Comparison of ENCODE assay signal across 9 cellular contexts in the genomic region with DNA sequence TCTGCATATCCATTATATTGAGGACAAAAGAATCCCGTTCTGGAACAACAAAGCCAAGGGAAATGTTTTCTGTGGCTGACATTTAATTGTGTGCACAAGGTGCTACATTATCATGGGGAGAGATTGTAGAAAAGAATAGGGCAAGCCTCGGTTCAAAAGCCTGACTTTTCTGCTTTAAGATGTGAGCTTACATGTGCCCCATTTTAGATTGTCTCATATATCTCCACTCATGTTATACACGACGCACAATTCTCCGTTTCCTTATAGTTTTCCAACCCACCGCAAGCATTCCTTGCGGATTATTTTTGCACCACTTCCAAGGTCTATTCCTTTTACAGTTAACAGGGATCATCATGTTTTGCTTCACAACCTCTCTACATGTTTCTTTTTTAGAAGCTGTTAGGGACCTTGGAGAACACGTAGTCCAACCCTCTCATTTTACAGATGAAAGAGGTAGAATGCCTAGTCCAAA.
DNase-seq lines count a peak whose midpoint lies in the region; ATAC-seq and TF ChIP-seq lines count a peak whose summit lies in the region.
"Had no signal": no experiment of that assay in that cellular context is flagged by ENCODE, and none has a peak within 500 bp of the region (broad histone marks: within the 10 kb centered on the region; RNA-seq: fewer than 3 reads in every experiment).

No MANE protein-coding gene starts in this region.

- TF ChIP-seq POLR2A in suprapubic skin (IDR thresholded peaks at IDR 0.05) = no peak

- no peak for TF ChIP-seq CTCF in suprapubic skin (IDR thresholded peaks at IDR 0.05)

- peak overlapping the region; percentile 62 for H3K4me3 Mint-ChIP-seq in activated CD4-positive, alpha-beta T cell treated with anti-CD3 and anti-CD28 coated beads, Interleukin-2, amount 10 ng/mL, durations not matched to agents 24 days and 14 days
- peak overlapping the region; percentile 68 for H3K4me3 Mint-ChIP-seq in activated T-helper 2 cell treated with anti-CD3 and anti-CD28 coated beads, Interferon-gamma antibody, Interleukin-2, Interleukin-4, amounts not matched to agents 10 μg/mL and 5 μg/mL and 100 μg/mL, durations not matched to agents 14 hours and 24 hours and 36 hours (ENCODE audit: low read depth)
- peak overlapping the region; percentile 74 for H3K4me3 Mint-ChIP-seq in memory B cell

- peaks cover 28% of the 10 kb centered on the region for H3K4me1 Mint-ChIP-seq in activated CD4-positive, alpha-beta T cell treated with anti-CD3 and anti-CD28 coated beads, Interleukin-2, amount 10 ng/mL, durations not matched to agents 24 days and 14 days
- H3K4me1 Mint-ChIP-seq in activated T-helper 2 cell treated with anti-CD3 and anti-CD28 coated beads, Interferon-gamma antibody, Interleukin-2, Interleukin-4, amounts not matched to agents 10 μg/mL and 5 μg/mL and 100 μg/mL, durations not matched to agents 14 hours and 24 hours and 36 hours (ENCODE audit: low read depth) = peaks cover 36% of the 10 kb centered on the region
- H3K4me1 Mint-ChIP-seq in memory B cell = peaks cover 3% of the 10 kb centered on the region

- H3K36me3 ChIP-seq in suprapubic skin = no peaks in the 10 kb centered on the region

- H3K9me3 ChIP-seq in suprapubic skin = no peaks in the 10 kb centered on the region
- H3K9me3 ChIP-seq: body of pancreas had no signal

- no peak for ATAC-seq in memory B cell (ENCODE audit: low read depth)
- ATAC-seq in GM21786 (IDR thresholded peaks at IDR 0.05; ENCODE audit: unreplicated experiment) = no peak

- 46% methylated on average over 8 of the region's 8 CpGs for WGBS in suprapubic skin

- H3K27me3 ChIP-seq in suprapubic skin = no peaks in the 10 kb centered on the region
- H3K27me3 ChIP-seq: body of pancreas had no signal

- H3K36me3 Mint-ChIP-seq in activated CD4-positive, alpha-beta T cell treated with anti-CD3 and anti-CD28 coated beads, Interleukin-2, amount 10 ng/mL, durations not matched to agents 24 days and 14 days (ENCODE audit: low read depth) = no peaks in the 10 kb centered on the region
- H3K36me3 Mint-ChIP-seq in activated T-helper 2 cell treated with anti-CD3 and anti-CD28 coated beads, Interferon-gamma antibody, Interleukin-2, Interleukin-4, amounts not matched to agents 10 μg/mL and 5 μg/mL and 100 μg/mL, durations not matched to agents 14 hours and 24 hours and 36 hours (ENCODE audit: low read depth) = no peaks in the 10 kb centered on the region
- no peaks in the 10 kb centered on the region for H3K36me3 Mint-ChIP-seq in memory B cell

- H3K4me3 ChIP-seq in suprapubic skin = peak overlapping the region; percentile 67

- H3K27me3 Mint-ChIP-seq in activated CD4-positive, alpha-beta T cell treated with anti-CD3 and anti-CD28 coated beads, Interleukin-2, amount 10 ng/mL, durations not matched to agents 24 days and 14 days = peaks cover 28% of the 10 kb centered on the region
- peaks cover 17% of the 10 kb centered on the region for H3K27me3 Mint-ChIP-seq in activated T-helper 2 cell treated with anti-CD3 and anti-CD28 coated beads, Interferon-gamma antibody, Interleukin-2, Interleukin-4, amounts not matched to agents 10 μg/mL and 5 μg/mL and 100 μg/mL, durations not matched to agents 14 hours and 24 hours and 36 hours (ENCODE audit: low read depth)
- H3K27me3 Mint-ChIP-seq in memory B cell = peaks cover 22% of the 10 kb centered on the region

- TF ChIP-seq EP300 in suprapubic skin (IDR thresholded peaks at IDR 0.05) = no peak

- H3K27ac ChIP-seq in suprapubic skin = peak overlapping the region; percentile 85

- no peaks in the 10 kb centered on the region for H3K9me3 Mint-ChIP-seq in activated CD4-positive, alpha-beta T cell treated with anti-CD3 and anti-CD28 coated beads, Interleukin-2, amount 10 ng/mL, durations not matched to agents 24 days and 14 days
- no peaks in the 10 kb centered on the region for H3K9me3 Mint-ChIP-seq in activated T-helper 2 cell treated with anti-CD3 and anti-CD28 coated beads, Interferon-gamma antibody, Interleukin-2, Interleukin-4, amounts not matched to agents 10 μg/mL and 5 μg/mL and 100 μg/mL, durations not matched to agents 14 hours and 24 hours and 36 hours
- H3K9me3 Mint-ChIP-seq in memory B cell = no peaks in the 10 kb centered on the region

- H3K4me1 ChIP-seq in suprapubic skin = peaks cover 23% of the 10 kb centered on the region

- H3K27ac Mint-ChIP-seq in activated CD4-positive, alpha-beta T cell treated with anti-CD3 and anti-CD28 coated beads, Interleukin-2, amount 10 ng/mL, durations not matched to agents 24 days and 14 days = no peak overlapping the region
- H3K27ac Mint-ChIP-seq in activated T-helper 2 cell treated with anti-CD3 and anti-CD28 coated beads, Interferon-gamma antibody, Interleukin-2, Interleukin-4, amounts not matched to agents 10 μg/mL and 5 μg/mL and 100 μg/mL, durations not matched to agents 14 hours and 24 hours and 36 hours = peak overlapping the region; percentile 56
- no peak overlapping the region for H3K27ac Mint-ChIP-seq in memory B cell

- DNase-seq in activated CD4-positive, alpha-beta T cell treated with anti-CD3 and anti-CD28 coated beads, Interleukin-2, amount 10 ng/mL, durations not matched to agents 24 days and 14 days = no peak
- no peak for DNase-seq in activated CD4-positive, alpha-beta T cell treated with anti-CD3 and anti-CD28 coated beads, Interleukin-2, amount 50 U/mL, for 4 hours
- DNase-seq in activated T-helper 2 cell treated with anti-CD3 and anti-CD28 coated beads, Interferon-gamma antibody, Interleukin-2, Interleukin-4, amounts not matched to agents 10 μg/mL and 5 μg/mL and 100 μg/mL, durations not matched to agents 14 hours and 24 hours and 36 hours (ENCODE audit: low spot score) = no peak
- no peak for DNase-seq in memory B cell (ENCODE audit: low spot score in 2 of 2)
- no peak for DNase-seq in suprapubic skin (ENCODE audit: low spot score in 2 of 2)
- DNase-seq in stimulated activated CD4-positive, alpha-beta T cell treated with anti-CD3 and anti-CD28 coated beads, Interleukin-4, amount 100 ng/mL, for 1 hour = no peak
- DNase-seq in NCI-H446 treated with DMSO at 0.1 percent for 48 hours (lab: John Stamatoyannopoulos, UW) = no peak

- intact Hi-C loops in activated CD4-positive, alpha-beta T cell treated with anti-CD3 and anti-CD28 coated beads, Interleukin-2, amount 10 ng/mL, durations not matched to agents 24 days and 14 days (cut with micrococcal nuclease) = loop anchor here (1.0 to 5.0 kb wide), 6 partner anchors 99 to 596 kb away; partner anchors contain the start of gene MAML3
- intact Hi-C loops in activated T-helper 2 cell treated with anti-CD3 and anti-CD28 coated beads, Interferon-gamma antibody, Interleukin-2, Interleukin-4, amounts not matched to agents 10 μg/mL and 5 μg/mL and 100 μg/mL, durations not matched to agents 14 hours and 24 hours and 36 hours (cut with micrococcal nuclease) = loop anchor here (1.0 to 5.0 kb wide), 8 partner anchors 99 to 596 kb away; partner anchors contain the start of genes MAML3 and SCOC
